ENCODE assay signal across 8 cellular contexts in the genomic region with DNA sequence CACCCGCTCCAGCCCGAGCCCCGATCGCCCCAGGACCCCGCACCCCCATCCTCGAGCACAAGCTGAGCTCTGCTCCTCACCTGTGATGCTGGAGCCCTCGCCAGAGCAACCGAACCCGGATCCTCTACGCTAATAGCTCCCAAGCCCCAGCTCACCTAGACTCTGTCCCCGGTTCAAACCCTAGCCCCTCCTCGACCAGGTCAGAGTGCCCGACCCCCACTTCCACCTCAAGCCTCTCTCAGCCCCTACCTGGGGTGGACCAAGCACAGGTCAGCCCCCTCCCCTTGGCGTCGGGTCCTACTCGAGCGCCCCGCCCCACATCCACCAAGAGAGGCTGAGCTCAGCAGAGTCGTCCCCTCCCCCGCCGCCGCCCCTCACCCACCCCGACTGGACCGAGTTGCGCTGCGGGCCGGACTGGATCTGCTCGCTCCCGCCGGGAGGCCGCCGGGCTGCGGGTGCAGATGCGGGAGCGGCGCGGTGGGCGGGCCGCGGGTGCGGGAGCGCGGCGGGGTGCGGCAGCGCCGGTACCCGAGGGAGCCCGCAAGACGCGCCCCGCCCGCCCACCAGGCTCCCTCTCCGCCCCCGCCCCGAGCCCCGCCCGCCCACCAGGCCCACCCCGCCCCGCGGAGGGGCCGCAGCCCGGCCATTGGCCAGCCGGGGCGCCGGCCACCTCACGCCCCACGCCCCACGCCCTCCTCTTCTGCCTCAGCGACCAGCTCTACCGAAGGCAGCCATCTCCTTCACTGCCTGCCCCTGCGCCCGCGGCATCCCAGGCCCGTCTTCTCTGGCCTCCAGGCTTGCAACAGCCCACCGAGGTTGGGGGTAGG. TPM values are rescaled to one million over a fixed set of nuclear protein-coding genes. Genes with fewer than 3 reads are reported as not detected.
A peak's percentile ranks its signal among the peaks of the same experiment; 100 is the strongest.
DNase-seq lines count a peak whose midpoint lies in the region; ATAC-seq and TF ChIP-seq lines count a peak whose summit lies in the region.

No MANE protein-coding gene starts in this region.

- no peaks in the 10 kb centered on the region for H3K36me3 Mint-ChIP-seq in activated T-cell treated with anti-CD3 and anti-CD28 coated beads, Interleukin-2, amount 50 U/mL, for 72 hours (ENCODE audit: insufficient read depth in 2 of 2)
- H3K36me3 Mint-ChIP-seq in activated naive CD8-positive, alpha-beta T cell treated with anti-CD3 and anti-CD28 coated beads for 36 hours, result no peaks in the 10 kb centered on the region

- intact Hi-C loops in left cardiac atrium (cut with DNase I), result no loop called here

- no peaks in the 10 kb centered on the region for H3K4me1 ChIP-seq in parathyroid adenoma

- peak; percentile 4 to 6 for DNase-seq in activated T-cell treated with anti-CD3 and anti-CD28 coated beads, Interleukin-2, amount 50 U/mL, for 72 hours
- DNase-seq in activated T-cell treated with anti-CD3 and anti-CD28 coated beads for 4 hours (no peak), left cardiac atrium (peak; percentile 67), kidney glomerular epithelial cell (lab: John Stamatoyannopoulos, UW) (no peak), NCI-H2107 treated with DMSO at 0.1 percent for 48 hours (lab: John Stamatoyannopoulos, UW; ENCODE audit: unreplicated experiment) (no peak)
- no peak for DNase-seq in activated naive CD8-positive, alpha-beta T cell treated with anti-CD3 and anti-CD28 coated beads for 36 hours
- DNase-seq in activated CD4-positive, alpha-beta T cell treated with anti-CD3 and anti-CD28 coated beads for 1 hour, result no peak

- no peak overlapping the region for H3K27ac Mint-ChIP-seq in activated T-cell treated with anti-CD3 and anti-CD28 coated beads, Interleukin-2, amount 50 U/mL, for 72 hours
- no peak overlapping the region for H3K27ac Mint-ChIP-seq in activated naive CD8-positive, alpha-beta T cell treated with anti-CD3 and anti-CD28 coated beads for 36 hours

- H2AFZ ChIP-seq in parathyroid adenoma, result peak overlapping the region; percentile 89

- H3K4me3 ChIP-seq in parathyroid adenoma (ENCODE audit: low read depth, low read length), result peak overlapping the region; percentile 16

- no peaks in the 10 kb centered on the region for H3K9me3 ChIP-seq in parathyroid adenoma (ENCODE audit: control insufficient read depth, low read length)

- peaks cover 4% of the 10 kb centered on the region for H3K4me1 Mint-ChIP-seq in activated T-cell treated with anti-CD3 and anti-CD28 coated beads, Interleukin-2, amount 50 U/mL, for 72 hours (ENCODE audit: low read depth)
- H3K4me1 Mint-ChIP-seq in activated naive CD8-positive, alpha-beta T cell treated with anti-CD3 and anti-CD28 coated beads for 36 hours, result peaks cover 4% of the 10 kb centered on the region

- H3K4me2 ChIP-seq in parathyroid adenoma (ENCODE audit: low read length), result peak overlapping the region; percentile 55

- ATAC-seq in activated T-cell treated with anti-CD3 and anti-CD28 coated beads, Interleukin-2, amount 50 U/mL, for 72 hours (replicated peaks in 1 of 2), result peak; percentile 29 to 30
- peak; percentile 85 to 89 for ATAC-seq in left cardiac atrium

- H3K27me3 Mint-ChIP-seq in activated T-cell treated with anti-CD3 and anti-CD28 coated beads, Interleukin-2, amount 50 U/mL, for 72 hours (ENCODE audit: low read depth), result peaks cover 87% of the 10 kb centered on the region
- H3K27me3 Mint-ChIP-seq in activated naive CD8-positive, alpha-beta T cell treated with anti-CD3 and anti-CD28 coated beads for 36 hours, result peaks cover 74% of the 10 kb centered on the region

- no peaks in the 10 kb centered on the region for H3K9me3 Mint-ChIP-seq in activated T-cell treated with anti-CD3 and anti-CD28 coated beads, Interleukin-2, amount 50 U/mL, for 72 hours
- no peaks in the 10 kb centered on the region for H3K9me3 Mint-ChIP-seq in activated naive CD8-positive, alpha-beta T cell treated with anti-CD3 and anti-CD28 coated beads for 36 hours

- H3K27me3 ChIP-seq in parathyroid adenoma (ENCODE audit: control insufficient read depth, insufficient read depth, low read length), result no peaks in the 10 kb centered on the region

- H3K36me3 ChIP-seq in parathyroid adenoma (ENCODE audit: control insufficient read depth, insufficient read depth, low read length), result no peaks in the 10 kb centered on the region

- H3K27ac ChIP-seq in parathyroid adenoma, result no peak overlapping the region

- peak overlapping the region; percentile 73 to 83 for H3K4me3 Mint-ChIP-seq in activated T-cell treated with anti-CD3 and anti-CD28 coated beads, Interleukin-2, amount 50 U/mL, for 72 hours
- peak overlapping the region; percentile 67 for H3K4me3 Mint-ChIP-seq in activated naive CD8-positive, alpha-beta T cell treated with anti-CD3 and anti-CD28 coated beads for 36 hours

- H3K9ac ChIP-seq in parathyroid adenoma, result no peak overlapping the region

- H3K79me2 ChIP-seq in parathyroid adenoma, result no peaks in the 10 kb centered on the region

- TF ChIP-seq CTCF in parathyroid adenoma (IDR thresholded peaks at IDR 0.05), result no peak

RNA-seq across cellular contexts. Expression of gene DKK3, which starts 0.6 kb away (rescaled TPM):
- total RNA-seq in activated T-cell treated with anti-CD3 and anti-CD28 coated beads, Interleukin-2, amount 50 U/mL, for 72 hours, result under 1 TPM in 1 of 2 donors, not detected in 1; 0.19 TPM
- total RNA-seq in activated naive CD8-positive, alpha-beta T cell treated with anti-CD3 and anti-CD28 coated beads for 36 hours, result under 1 TPM in 1 of 2 experiments, not detected in 1; 0.46 TPM
- total RNA-seq in left cardiac atrium, result 1,000 to 10,000 TPM; 1,563 to 1,610 TPM

Comparison
In these comparisons a context has a peak if more than half of its experiments do, and no peak if none do; other contexts are left out.
1. DNase-seq: peak in activated T-cell treated with anti-CD3 and anti-CD28 coated beads, Interleukin-2, amount 50 U/mL, for 72 hours (2 of 2) and left cardiac atrium (single experiment); none in activated T-cell treated with anti-CD3 and anti-CD28 coated beads for 4 hours (single experiment), activated naive CD8-positive, alpha-beta T cell treated with anti-CD3 and anti-CD28 coated beads for 36 hours (single experiment), kidney glomerular epithelial cell (single experiment), activated CD4-positive, alpha-beta T cell treated with anti-CD3 and anti-CD28 coated beads for 1 hour (single experiment) and NCI-H2107 treated with DMSO at 0.1 percent for 48 hours (single experiment).
2. RNA of gene DKK3, which starts 0.6 kb away (total RNA-seq): 1,563 to 1,610 TPM in left cardiac atrium; 0.46 TPM in activated naive CD8-positive, alpha-beta T cell treated with anti-CD3 and anti-CD28 coated beads for 36 hours and 0.19 TPM in activated T-cell treated with anti-CD3 and anti-CD28 coated beads, Interleukin-2, amount 50 U/mL, for 72 hours; every median in the first group is over 1,000 times any median in the second.